ENCODE assay signal across 9 cellular contexts in genomic region chr1:157626099-157626498, GRCh38. TPM values are rescaled to one million over a fixed set of nuclear protein-coding genes. Genes with fewer than 3 reads are reported as not detected.
DNase-seq lines count a peak whose midpoint lies in the region; ATAC-seq and TF ChIP-seq lines count a peak whose summit lies in the region.
"Had no signal": no experiment of that assay in that cellular context is flagged by ENCODE, and none has a peak within 500 bp of the region (broad histone marks: within the 10 kb centered on the region; RNA-seq: fewer than 3 reads in every experiment).

No MANE protein-coding gene starts in this region.

- no peak overlapping the region for H3K23ac ChIP-seq in mesendoderm (ENCODE audit: low read length)

- no peaks in the 10 kb centered on the region for H4K20me1 ChIP-seq in OCI-LY7 (ENCODE audit: insufficient read depth, low read length)

- BruUV-seq in OCI-LY7 (replicated peaks; lab: Mats Ljungman, UMichigan) = no TSS peak

- no peak overlapping the region for H3K56ac ChIP-seq in mesendoderm (ENCODE audit: low read length)

- CTCF ChIA-PET in OCI-LY7 (lab: Charles Lee; ENCODE audit: unreplicated experiment) = interaction anchor here (1.4 kb wide), 1 partner anchor 45 kb away, joined by 5 read pairs; no protein-coding TSS in a partner anchor

- H2AK5ac ChIP-seq in mesendoderm (ENCODE audit: low read length) = no peak overlapping the region

- H3K4ac ChIP-seq in mesendoderm (ENCODE audit: low read depth, low read length) = no peak overlapping the region

- no peak overlapping the region for H2BK5ac ChIP-seq in mesendoderm (ENCODE audit: low read length)

- H4K8ac ChIP-seq in mesendoderm (ENCODE audit: low read depth, low read length) = no peak overlapping the region

- POLR2A ChIA-PET in OCI-LY7 (lab: Charles Lee) = interaction anchor here (0.6 kb wide), 2 partner anchors 21 to 182 kb away, joined by 3 read pairs; no protein-coding TSS in a partner anchor

- H3K18ac ChIP-seq in mesendoderm (ENCODE audit: low read length) = no peak overlapping the region

- no peaks in the 10 kb centered on the region for H3K79me1 ChIP-seq in mesendoderm (ENCODE audit: low read length)

- H3K27ac ChIP-seq in OCI-LY7 (ENCODE audit: low read depth, low read length, poor library complexity, severe bottlenecking) (no peak overlapping the region), mesendoderm (ENCODE audit: low read depth, low read length) (no peak overlapping the region), ascending aorta (no peak overlapping the region)

- peak; percentile 97 for TF ChIP-seq CTCF in OCI-LY7 (conservative IDR thresholded peaks at IDR 0.05; ENCODE audit: low read length)
- TF ChIP-seq CTCF in ascending aorta (IDR thresholded peaks at IDR 0.05) = no peak

- H3K4me3 ChIP-seq in OCI-LY7 (ENCODE audit: low read depth, low read length, poor library complexity, severe bottlenecking) (no peak overlapping the region), mesendoderm (ENCODE audit: low read length) (no peak overlapping the region), ascending aorta (no peak overlapping the region)

- H3K27me3 ChIP-seq in mesendoderm (ENCODE audit: insufficient read depth, low read length, poor library complexity) (no peaks in the 10 kb centered on the region), ascending aorta (no peaks in the 10 kb centered on the region)

- H3K4me1 ChIP-seq in OCI-LY7 (ENCODE audit: insufficient read depth, low read length, poor library complexity, severe bottlenecking) (peaks cover 6% of the 10 kb centered on the region), mesendoderm (ENCODE audit: control insufficient read depth, low read depth, low read length) (no peaks in the 10 kb centered on the region), ascending aorta (no peaks in the 10 kb centered on the region)

- intact Hi-C loops in OCI-LY7 (cut with micrococcal nuclease; ENCODE audit: unreplicated experiment) (loop anchor here (1.0 kb wide), 1 partner anchor 46 kb away; no protein-coding TSS in a partner anchor), ascending aorta (cut with DNase I) (no loop called here)

- no peak overlapping the region for H2BK15ac ChIP-seq in mesendoderm (replicated peaks; ENCODE audit: low read depth)

- no CpG with 5 or more reads among the region's 2 CpGs for WGBS in mesendoderm (ENCODE audit: extremely low coverage, insufficient coverage, low lambda C conversion rate)

- no peaks in the 10 kb centered on the region for H3K9me2 ChIP-seq in OCI-LY7 (ENCODE audit: insufficient read depth, low read length)

- no peak overlapping the region for H3K4me2 ChIP-seq in OCI-LY7 (ENCODE audit: low read length)
- H3K4me2 ChIP-seq in mesendoderm (ENCODE audit: low read length) = no peak overlapping the region

- ATAC-seq in GM21390 (IDR thresholded peaks at IDR 0.05; ENCODE audit: unreplicated experiment) (peak; percentile 53), GM21723 (IDR thresholded peaks at IDR 0.05; ENCODE audit: unreplicated experiment) (no peak)

- H3K36me3 ChIP-seq in OCI-LY7 (ENCODE audit: insufficient read depth, low read length) (no peaks in the 10 kb centered on the region), mesendoderm (ENCODE audit: control insufficient read depth, insufficient read depth, low read length) (no peaks in the 10 kb centered on the region), ascending aorta (no peaks in the 10 kb centered on the region)

- DNase-seq in NK-92 treated with Interleukin-12 subunit alpha and Interleukin-12 subunit beta, amount 100 ng/mL, for 24 hours (lab: John Stamatoyannopoulos, UW) = peak; percentile 26
- DNase-seq in NK-92 (lab: John Stamatoyannopoulos, UW; ENCODE audit: unreplicated experiment) (no peak), OCI-LY7 (ENCODE audit: low spot score) (peak; percentile 77), mesendoderm (peak; percentile 85), ascending aorta (ENCODE audit: low spot score in 2 of 2) (no peak), NCI-H2227 (lab: John Stamatoyannopoulos, UW; ENCODE audit: unreplicated experiment) (no peak)

- no peaks in the 10 kb centered on the region for H3K9me3 ChIP-seq in OCI-LY7 (ENCODE audit: low read length)
- H3K9me3 ChIP-seq in ascending aorta = no peaks in the 10 kb centered on the region

- no peak overlapping the region for H4K5ac ChIP-seq in mesendoderm (ENCODE audit: low read length)

- H2BK120ac ChIP-seq in mesendoderm (ENCODE audit: low read depth, low read length) = no peak overlapping the region

- H3K9ac ChIP-seq in mesendoderm (ENCODE audit: low read length) = no peak overlapping the region

- H3K79me2 ChIP-seq in OCI-LY7 (ENCODE audit: insufficient read depth, low read depth, low read length) (no peaks in the 10 kb centered on the region), mesendoderm (ENCODE audit: control insufficient read depth, insufficient read depth, low read length) (no peaks in the 10 kb centered on the region)

- no peak overlapping the region; the same call in 1 of the 2 replicates for H2AFZ ChIP-seq in OCI-LY7 (ENCODE audit: low read length)

RNA-seq across cellular contexts. Expression of gene FCRL4, which starts 28.2 kb away (rescaled TPM):
- not detected in 2 replicates for total RNA-seq in OCI-LY7 (2014; rRNA removed; shearing (Covaris generic))
- total RNA-seq in OCI-LY7 (2022) (not detected in 2 replicates), ascending aorta (not detected)
- polyA plus RNA-seq in mesendoderm (2013, experiment 1 of 2) = not detected
- polyA plus RNA-seq in mesendoderm (2013, experiment 2 of 2) = not detected
- total RNA-seq: T-helper 1 cell treated with Interleukin-12 subunit alpha and Interleukin-12 subunit beta and Interleukin-4 antibody, amounts not matched to agents 30 ng/mL and 1 ng/mL, for 36 hours had no signal

Comparison
In these comparisons a context has a peak if more than half of its experiments do, and no peak if none do; other contexts are left out.
1. DNase-seq: peak in NK-92 treated with Interleukin-12 subunit alpha and Interleukin-12 subunit beta, amount 100 ng/mL, for 24 hours (single experiment), OCI-LY7 (single experiment) and mesendoderm (single experiment); none in NK-92 (single experiment), ascending aorta (0 of 2) and NCI-H2227 (single experiment).